Comparison of ENCODE assay signal across 8 cellular contexts in the genomic region with DNA sequence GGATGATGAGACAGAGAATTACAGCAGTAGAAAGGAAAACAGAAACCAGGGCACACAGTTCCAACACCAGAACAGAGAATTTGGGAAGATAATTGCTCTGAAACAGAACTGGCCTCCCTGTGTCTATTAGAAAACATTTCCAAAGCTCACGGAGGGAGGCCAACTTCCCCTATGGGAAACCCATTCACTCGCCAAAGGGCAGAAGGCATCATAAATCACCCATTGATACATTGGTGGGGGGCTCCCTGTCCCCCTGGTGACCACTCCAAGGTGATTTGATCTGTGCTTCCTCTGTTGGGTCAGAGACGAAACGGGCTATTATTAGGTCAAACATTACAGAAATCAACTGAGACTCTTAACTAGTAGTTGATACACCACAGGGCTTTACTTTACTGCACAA. TPM values are rescaled to one million over a fixed set of nuclear protein-coding genes. Genes with fewer than 3 reads are reported as not detected.
DNase-seq lines count a peak whose midpoint lies in the region; ATAC-seq and TF ChIP-seq lines count a peak whose summit lies in the region.

No MANE protein-coding gene starts in this region.

- H4K8ac ChIP-seq in mesenchymal stem cell (ENCODE audit: low read length), result no peak overlapping the region

- peaks cover 60% of the 10 kb centered on the region for H3K4me1 Mint-ChIP-seq in activated naive CD4-positive, alpha-beta T cell treated with anti-CD3 and anti-CD28 coated beads, Interleukin-2, amount 50 U/mL, for 24 hours

- H3K9me3 ChIP-seq in mesenchymal stem cell (ENCODE audit: control insufficient read depth, low read length) (no peaks in the 10 kb centered on the region), upper lobe of right lung (no peaks in the 10 kb centered on the region)

- H3K4me3 ChIP-seq in astrocyte of the cerebellum (ENCODE audit: low read depth, low read length) (peak overlapping the region; percentile 96), mesenchymal stem cell (ENCODE audit: insufficient read depth in 1 of 2, low read depth in 1 of 2, low read length in 2 of 2) (peak overlapping the region; percentile 52 to 99), upper lobe of right lung (peak overlapping the region; percentile 75)

- H4K91ac ChIP-seq in mesenchymal stem cell (ENCODE audit: low read length), result no peak overlapping the region

- H3K14ac ChIP-seq in mesenchymal stem cell (ENCODE audit: low read length in 2 of 2), result no peak overlapping the region

- no peak for DNase-seq in activated naive CD4-positive, alpha-beta T cell treated with Interleukin-2 at 50 U/mL for 16 hours
- DNase-seq in astrocyte of the cerebellum (ENCODE audit: low read depth) (no peak), mesenchymal stem cell (no peak), upper lobe of right lung (no peak), NCI-H1436 treated with DMSO at 0.1 percent for 48 hours (lab: John Stamatoyannopoulos, UW) (no peak), NCI-H1436 (lab: John Stamatoyannopoulos, UW) (no peak), OCI-M1 (lab: John Stamatoyannopoulos, UW) (no peak)

- H3K79me1 ChIP-seq in mesenchymal stem cell (replicated peaks; ENCODE audit: low read length, poor library complexity, severe bottlenecking), result peaks cover 2% of the 10 kb centered on the region

- no peak overlapping the region for H2BK12ac ChIP-seq in mesenchymal stem cell (ENCODE audit: low read length in 2 of 2)

- H2BK15ac ChIP-seq in mesenchymal stem cell (ENCODE audit: low read depth, poor library complexity, severe bottlenecking), result no peak overlapping the region

- peak overlapping the region; percentile 92 for H3K27ac Mint-ChIP-seq in activated naive CD4-positive, alpha-beta T cell treated with anti-CD3 and anti-CD28 coated beads, Interleukin-2, amount 50 U/mL, for 24 hours

- H3K23ac ChIP-seq in mesenchymal stem cell (ENCODE audit: low read length in 2 of 2), result no peak overlapping the region

- peaks cover 13% of the 10 kb centered on the region for H3K4me1 ChIP-seq in mesenchymal stem cell (ENCODE audit: control insufficient read depth, insufficient read depth, low read depth, low read length)
- peaks cover 27% of the 10 kb centered on the region for H3K4me1 ChIP-seq in upper lobe of right lung

- no peak overlapping the region for H3K4ac ChIP-seq in mesenchymal stem cell (ENCODE audit: low read depth in 1 of 2, low read length in 2 of 2)

- intact Hi-C loops in upper lobe of right lung (cut with DNase I), result loop anchor here (10.0 kb wide), 1 partner anchor 208 kb away; no protein-coding TSS in a partner anchor

- no peak overlapping the region for H2BK120ac ChIP-seq in mesenchymal stem cell (ENCODE audit: low read depth, low read length)

- H3K4me3 Mint-ChIP-seq in activated naive CD4-positive, alpha-beta T cell treated with anti-CD3 and anti-CD28 coated beads, Interleukin-2, amount 50 U/mL, for 24 hours, result peak overlapping the region; percentile 94

- WGBS in mesenchymal stem cell, result 67% methylated on average over 4 of the region's 4 CpGs

- peak overlapping the region; percentile 96 for H3K27ac ChIP-seq in mesenchymal stem cell (ENCODE audit: low read length, poor library complexity, severe bottlenecking)
- H3K27ac ChIP-seq in upper lobe of right lung, result peak overlapping the region; percentile 26

- H3K27me3 Mint-ChIP-seq in activated naive CD4-positive, alpha-beta T cell treated with anti-CD3 and anti-CD28 coated beads, Interleukin-2, amount 50 U/mL, for 24 hours, result no peaks in the 10 kb centered on the region

- H3K18ac ChIP-seq in mesenchymal stem cell (ENCODE audit: low read depth in 1 of 2, low read length in 2 of 2), result no peak overlapping the region

- H3K27me3 ChIP-seq in mesenchymal stem cell (ENCODE audit: control insufficient read depth in 1 of 2, insufficient read depth in 1 of 2, low read length in 2 of 2) (no peaks in the 10 kb centered on the region), upper lobe of right lung (no peaks in the 10 kb centered on the region)

- peak overlapping the region; percentile 93 for H3K9ac ChIP-seq in mesenchymal stem cell (ENCODE audit: low read length)

- peak overlapping the region; percentile 56 for H3K4me2 ChIP-seq in mesenchymal stem cell (ENCODE audit: low read length, poor library complexity, severe bottlenecking)

- H3K36me3 Mint-ChIP-seq in activated naive CD4-positive, alpha-beta T cell treated with anti-CD3 and anti-CD28 coated beads, Interleukin-2, amount 50 U/mL, for 24 hours, result peaks cover 6% of the 10 kb centered on the region

- H3K9me3 Mint-ChIP-seq in activated naive CD4-positive, alpha-beta T cell treated with anti-CD3 and anti-CD28 coated beads, Interleukin-2, amount 50 U/mL, for 24 hours, result no peaks in the 10 kb centered on the region

- H2AFZ ChIP-seq in mesenchymal stem cell (ENCODE audit: low read depth, low read length), result no peak overlapping the region

- in situ Hi-C loops in astrocyte of the cerebellum (cut with HindIII; ENCODE audit: low sequenced_read_pairs), result no loop called here

- peak overlapping the region; percentile 80 for H2AK5ac ChIP-seq in mesenchymal stem cell (ENCODE audit: low read length, severe bottlenecking)

- peak overlapping the region; percentile 94 for H2BK5ac ChIP-seq in mesenchymal stem cell (ENCODE audit: low read depth, low read length, poor library complexity, severe bottlenecking)

- ATAC-seq in upper lobe of right lung, result no peak

- H3K36me3 ChIP-seq in mesenchymal stem cell (ENCODE audit: control insufficient read depth in 1 of 2, insufficient read depth in 2 of 2, low read depth in 1 of 2, low read length in 2 of 2) (peaks cover 16 to 24% of the 10 kb centered on the region in 2 experiments), upper lobe of right lung (no peaks in the 10 kb centered on the region)

- no peak for TF ChIP-seq CTCF in astrocyte of the cerebellum (IDR thresholded peaks at IDR 0.05; ENCODE audit: low read depth, low read length, missing control alignments)
- no peak for TF ChIP-seq CTCF in upper lobe of right lung (IDR thresholded peaks at IDR 0.05)

RNA-seq across cellular contexts. Expression of a gene that starts 3.8 kb away (rescaled TPM):
- polyA plus RNA-seq in mesenchymal stem cell (2013, experiment 1 of 2), result 16.2 TPM
- 15.9 TPM for polyA plus RNA-seq in mesenchymal stem cell (2013, experiment 2 of 2)
- 21.2 TPM for total RNA-seq in upper lobe of right lung
